ENCODE assay signal across 24 cellular contexts in genomic region chr2:6562762-6563161, GRCh38.
DNase-seq lines count a peak whose midpoint lies in the region; ATAC-seq, FAIRE-seq and TF ChIP-seq lines count a peak whose summit lies in the region.
"Had no signal": no experiment of that assay in that cellular context is flagged by ENCODE, and none has a peak within 500 bp of the region (broad histone marks: within the 10 kb centered on the region; RNA-seq: fewer than 3 reads in every experiment).

No MANE protein-coding gene starts in this region.

- DNase-seq in NCI-H146 treated with DMSO at 0.1 percent for 48 hours (lab: John Stamatoyannopoulos, UW; ENCODE audit: unreplicated experiment) (peak; percentile 48), H1 (ENCODE audit: low read depth in 1 of 2, low spot score in 2 of 2) (no peak), nephron progenitor cell (no peak), AG08395 (ENCODE audit: low spot score) (no peak)
- DNase-seq: Caco-2; CD8-positive, alpha-beta T cell; GOT3; HCEC 1CT; NCI-H1048; NCI-H1417; NCI-H187; NCI-H2107; NCI-H524 treated with DMSO at 0.1 percent for 48 hours; SHP77; T-helper 17 cell had no signal

- no peaks in the 10 kb centered on the region for H3K36me3 Mint-ChIP-seq in nephron progenitor cell (ENCODE audit: low read depth)
- H3K36me3 Mint-ChIP-seq: CD8-positive, alpha-beta T cell; IgD-negative memory B cell had no signal

- H3K9me3 ChIP-seq in H1 (ENCODE audit: insufficient read depth in 2 of 2, low read depth in 1 of 2, low read length in 1 of 2), result no peaks in the 10 kb centered on the region
- H3K9me3 ChIP-seq: Caco-2 had no signal

- TF ChIP-seq CTCF in H1 (IDR thresholded peaks at IDR 0.05; ENCODE audit: control extremely low read depth in 1 of 3, insufficient read depth in 1 of 3, low read depth in 1 of 3, low read length in 3 of 3), result no peak
- no peak for TF ChIP-seq CTCF in nephron progenitor cell (IDR thresholded peaks at IDR 0.05)

- peaks cover 3% of the 10 kb centered on the region for H3K27me3 Mint-ChIP-seq in nephron progenitor cell (ENCODE audit: low read depth, poor library complexity)
- H3K27me3 Mint-ChIP-seq: B cell, IgD-negative memory B cell had no signal

- H3K56ac ChIP-seq in H1 (replicated peaks; ENCODE audit: insufficient read length, low read depth, low read length), result no peak overlapping the region

- WGBS in H1 (ENCODE audit: extremely low coverage in 1 of 2, insufficient coverage in 1 of 2, insufficient read length in 1 of 2, insufficient replicate concordance in 2 of 2, low coverage in 1 of 2, low lambda C conversion rate in 2 of 2, missing lambda C conversion rate in 1 of 2), 2 experiments, result 98% methylated on average over 7 of the region's 7 CpGs; no CpG with 5 or more reads in 1 of the 2 experiments

- no peaks in the 10 kb centered on the region for H3K79me1 ChIP-seq in H1 (ENCODE audit: low read depth, low read length)

- no peak overlapping the region for H3K9ac ChIP-seq in H1 (replicated peaks in 1 of 4; ENCODE audit: extremely low read depth in 1 of 4, low read depth in 3 of 4, low read length in 3 of 4)

- no peak overlapping the region for H3K4me3 Mint-ChIP-seq in nephron progenitor cell
- H3K4me3 Mint-ChIP-seq: B cell; CD8-positive, alpha-beta T cell; IgD-negative memory B cell; T-helper 17 cell had no signal

- no peak overlapping the region for H2BK5ac ChIP-seq in H1 (ENCODE audit: low read depth, low read length)

- no peaks in the 10 kb centered on the region for H3K4me1 ChIP-seq in H1 (replicated peaks in 1 of 4; ENCODE audit: control insufficient read depth in 3 of 4, insufficient read depth in 4 of 4, low read length in 3 of 4)
- H3K4me1 ChIP-seq: Caco-2 had no signal

- H3K27ac Mint-ChIP-seq in nephron progenitor cell, result peak overlapping the region; percentile 56
- H3K27ac Mint-ChIP-seq: B cell; CD8-positive, alpha-beta T cell; IgD-negative memory B cell; T-helper 17 cell had no signal

- H2BK12ac ChIP-seq in H1 (ENCODE audit: low read depth, low read length), result no peak overlapping the region

- no peak overlapping the region for H3K4ac ChIP-seq in H1 (replicated peaks; ENCODE audit: insufficient read length, low read depth, low read length)

- TF ChIP-seq POLR2A in H1 (IDR thresholded peaks at IDR 0.05; ENCODE audit: control extremely low read depth in 1 of 2, low read depth in 2 of 2, low read length in 2 of 2), result no peak

- no peak overlapping the region for H2BK20ac ChIP-seq in H1 (ENCODE audit: low read length)

- CTCF ChIA-PET in H1 (lab: Charles Lee; ENCODE audit: partially characterized antibody), result interaction anchor here (0.8 kb wide), 1 partner anchor 10 kb away, joined by 4 read pairs; no protein-coding TSS in a partner anchor

- no peak overlapping the region for H3K4me3 ChIP-seq in H1 (ENCODE audit: extremely low read depth in 1 of 4, insufficient read depth in 2 of 4, low read depth in 3 of 4, low read length in 4 of 4)

- H4K20me1 ChIP-seq in H1 (replicated peaks in 1 of 2; ENCODE audit: control insufficient read depth in 1 of 2, insufficient read depth in 2 of 2, low read length in 2 of 2), result no peaks in the 10 kb centered on the region

- POLR2A ChIA-PET in H1 (lab: Charles Lee; ENCODE audit: partially characterized antibody), result no interaction called here

- no peaks in the 10 kb centered on the region for H3K27me3 ChIP-seq in H1 (replicated peaks in 1 of 4; ENCODE audit: control insufficient read depth in 3 of 4, extremely low read depth in 1 of 4, insufficient read depth in 3 of 4, low read length in 3 of 4)

- no peak overlapping the region for H4K8ac ChIP-seq in H1 (ENCODE audit: extremely low read depth, insufficient read depth, low read length)

- no peak overlapping the region for H2AK5ac ChIP-seq in H1 (ENCODE audit: low read depth, low read length)

- H3K79me2 ChIP-seq in H1 (ENCODE audit: control insufficient read depth in 1 of 2, insufficient read depth in 2 of 2, low read length in 2 of 2), result no peaks in the 10 kb centered on the region

- no peak overlapping the region for H2BK120ac ChIP-seq in H1 (replicated peaks; ENCODE audit: low read depth, low read length)

- no peaks in the 10 kb centered on the region for H3K9me3 Mint-ChIP-seq in nephron progenitor cell
- H3K9me3 Mint-ChIP-seq: CD8-positive, alpha-beta T cell had no signal

- no peak overlapping the region for H4K91ac ChIP-seq in H1 (replicated peaks; ENCODE audit: insufficient read length, low read length)

- H2AFZ ChIP-seq in H1 (ENCODE audit: low read length), result 0 out of 2 replicates have a peak overlapping the region, but pooled peaks have one; percentile 71

- no peaks in the 10 kb centered on the region for H3K23me2 ChIP-seq in H1 (ENCODE audit: low read depth, low read length)

- H3K23ac ChIP-seq in H1 (ENCODE audit: insufficient read length), result no peak overlapping the region

- no peak overlapping the region for H3K4me2 ChIP-seq in H1 (ENCODE audit: insufficient read depth in 1 of 2, low read depth in 2 of 2, low read length in 2 of 2)

- TF ChIP-seq RAD21 in H1 (IDR thresholded peaks at IDR 0.05 in 1 of 2, conservative IDR thresholded peaks at IDR 0.05 in 1 of 2; ENCODE audit: low read depth in 2 of 2, low read length in 2 of 2), result no peak

- H3K36me3 ChIP-seq in H1 (ENCODE audit: control insufficient read depth in 2 of 4, insufficient read depth in 4 of 4, low read length in 3 of 4), result no peaks in the 10 kb centered on the region

- no peak for FAIRE-seq in H1 (lab: Jason Lieb, UNC)

- H3K4me1 Mint-ChIP-seq in nephron progenitor cell, result peaks cover 13% of the 10 kb centered on the region
- H3K4me1 Mint-ChIP-seq: B cell, IgD-negative memory B cell, T-helper 17 cell had no signal

- ATAC-seq in HG03175 (IDR thresholded peaks at IDR 0.05; ENCODE audit: unreplicated experiment) (no peak), HG02973 (IDR thresholded peaks at IDR 0.05; ENCODE audit: unreplicated experiment) (no peak), GM18517 (IDR thresholded peaks at IDR 0.05; ENCODE audit: unreplicated experiment) (no peak)
- ATAC-seq: CD8-positive, alpha-beta T cell; SK-N-SH treated with all-trans-retinoic acid at 6 μM for 48 hours; T-helper 17 cell had no signal

- no peak overlapping the region for H2BK15ac ChIP-seq in H1 (ENCODE audit: low read length)

- no peak overlapping the region for H3K27ac ChIP-seq in H1 (ENCODE audit: low read depth, low read length)
- H3K27ac ChIP-seq: C4-2B, HL-60, RWPE1 had no signal

- H3K14ac ChIP-seq in H1 (ENCODE audit: insufficient read length), result no peak overlapping the region

- H3K18ac ChIP-seq in H1 (ENCODE audit: extremely low read depth, low read length), result no peak overlapping the region

- TF ChIP-seq EP300 in H1 (IDR thresholded peaks at IDR 0.05; ENCODE audit: borderline replicate concordance in 1 of 2, low read depth in 2 of 2, low read length in 2 of 2), result no peak

- H4K5ac ChIP-seq in H1 (ENCODE audit: insufficient read length, low read depth, low read length), result no peak overlapping the region

TF ChIP-seq in H1, 55 proteins besides CTCF, POLR2A, EP300 and RAD21 (continues in another document):
- TF ChIP-seq GTF2F1 (IDR thresholded peaks at IDR 0.05; ENCODE audit: borderline replicate concordance, low read depth, low read length), result no peak
- no peak for TF ChIP-seq TBP (IDR thresholded peaks at IDR 0.05; ENCODE audit: low read depth, low read length)
- TF ChIP-seq CEBPB (IDR thresholded peaks at IDR 0.05; ENCODE audit: low read depth, low read length), result no peak
